Comparison of ENCODE assay signal across 11 cellular contexts in the genomic region with DNA sequence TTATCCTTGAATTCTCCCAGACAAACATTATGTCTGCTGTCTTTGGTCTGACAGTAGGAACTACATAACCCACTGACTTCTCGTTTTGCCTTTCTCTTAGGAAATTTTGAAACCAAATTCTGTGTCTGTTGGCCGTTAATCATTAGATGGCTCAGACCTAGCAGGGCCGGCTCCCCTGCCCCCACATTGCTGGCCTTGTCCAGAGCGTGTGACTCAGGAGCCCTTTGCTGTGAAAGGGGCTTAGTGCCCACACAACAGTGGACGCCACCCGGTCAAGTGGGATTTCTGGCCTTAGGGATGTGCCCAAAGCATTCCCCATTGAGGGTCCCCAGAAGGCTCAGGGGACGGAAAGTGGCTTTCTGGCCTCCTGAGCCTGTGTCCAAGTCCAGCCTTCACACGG.
DNase-seq lines count a peak whose midpoint lies in the region; ATAC-seq and TF ChIP-seq lines count a peak whose summit lies in the region.
"Had no signal": no experiment of that assay in that cellular context is flagged by ENCODE, and none has a peak within 500 bp of the region (broad histone marks: within the 10 kb centered on the region; RNA-seq: fewer than 3 reads in every experiment).

No MANE protein-coding gene starts in this region.

- no peak overlapping the region for H3K9ac ChIP-seq in liver (ENCODE audit: low read depth in 1 of 2, low read length in 2 of 2)
- H3K9ac ChIP-seq: parathyroid adenoma had no signal

- H3K27me3 ChIP-seq in left ventricle myocardium inferior (ENCODE audit: low read depth) (no peaks in the 10 kb centered on the region), WERI-Rb-1 (ENCODE audit: insufficient read depth, low read depth, severe bottlenecking) (no peaks in the 10 kb centered on the region), liver (ENCODE audit: control insufficient read depth in 4 of 4, insufficient read depth in 4 of 4, low read length in 3 of 4) (no peaks in the 10 kb centered on the region), upper lobe of right lung (no peaks in the 10 kb centered on the region)

- peaks cover 79% of the 10 kb centered on the region for H3K4me1 ChIP-seq in left ventricle myocardium inferior
- H3K4me1 ChIP-seq in liver (ENCODE audit: control insufficient read depth in 4 of 4, insufficient read depth in 4 of 4, low read length in 3 of 4) = peaks cover 14 to 51% (median 40%) of the 10 kb centered on the region in 4 donors
- H3K4me1 ChIP-seq in upper lobe of right lung = peaks cover 26% of the 10 kb centered on the region
- H3K4me1 ChIP-seq: Caco-2, parathyroid adenoma had no signal

- peaks cover 4% of the 10 kb centered on the region for H3K9me3 ChIP-seq in left ventricle myocardium inferior (replicated peaks)
- H3K9me3 ChIP-seq in WERI-Rb-1 (ENCODE audit: severe bottlenecking) = peaks cover 3% of the 10 kb centered on the region
- no peaks in the 10 kb centered on the region for H3K9me3 ChIP-seq in liver (ENCODE audit: control insufficient read depth in 4 of 4, low read length in 3 of 4)
- no peaks in the 10 kb centered on the region for H3K9me3 ChIP-seq in upper lobe of right lung
- H3K9me3 ChIP-seq: Caco-2 had no signal

- intact Hi-C loops in left cardiac atrium (cut with DNase I) (loop anchor here (10.0 kb wide), 6 partner anchors 368 to 768 kb away; no protein-coding TSS in a partner anchor), left ventricle myocardium inferior (cut with micrococcal nuclease) (loop anchor here (5.0 to 10.0 kb wide), 3 partner anchors 106 to 738 kb away; no protein-coding TSS in a partner anchor), upper lobe of right lung (cut with DNase I) (loop anchor here (10.0 kb wide), 1 partner anchor 268 kb away; no protein-coding TSS in a partner anchor)

- H3K27ac ChIP-seq in left ventricle myocardium inferior (replicated peaks) (no peak overlapping the region), WERI-Rb-1 (peak overlapping the region; percentile 24; the same call in 1 of the 2 replicates), liver (ENCODE audit: low read depth in 1 of 2, low read length in 2 of 2) (peak overlapping the region; percentile 22 to 53), upper lobe of right lung (no peak overlapping the region)
- H3K27ac ChIP-seq: parathyroid adenoma had no signal

- TF ChIP-seq RAD21 in liver (IDR thresholded peaks at IDR 0.05) = no peak

- H3K4me3 ChIP-seq in left ventricle myocardium inferior = no peak overlapping the region
- H3K4me3 ChIP-seq in WERI-Rb-1 (ENCODE audit: low read depth, low read length) = no peak overlapping the region
- H3K4me3 ChIP-seq in liver (ENCODE audit: low read depth in 1 of 3, low read length in 3 of 3) = no peak overlapping the region
- H3K4me3 ChIP-seq in upper lobe of right lung = no peak overlapping the region

- peaks cover 4% of the 10 kb centered on the region for H3K36me3 ChIP-seq in left ventricle myocardium inferior
- H3K36me3 ChIP-seq in WERI-Rb-1 = peaks cover 8% of the 10 kb centered on the region
- peaks cover 0 to 4% (median 1%) of the 10 kb centered on the region in 4 donors for H3K36me3 ChIP-seq in liver (ENCODE audit: control insufficient read depth in 4 of 4, insufficient read depth in 3 of 4, low read depth in 1 of 4, low read length in 3 of 4)
- no peaks in the 10 kb centered on the region for H3K36me3 ChIP-seq in upper lobe of right lung

- 30% methylated on average over 8 of the region's 8 CpGs for WGBS in liver

- ATAC-seq in left cardiac atrium (no peak), upper lobe of right lung (no peak)

- TF ChIP-seq CTCF in left ventricle myocardium inferior (IDR thresholded peaks at IDR 0.05; ENCODE audit: borderline replicate concordance) (no peak), WERI-Rb-1 (IDR thresholded peaks at IDR 0.05; ENCODE audit: low read depth, low read length) (no peak), liver (IDR thresholded peaks at IDR 0.05; ENCODE audit: low read depth, low read length, missing input control) (no peak), upper lobe of right lung (IDR thresholded peaks at IDR 0.05) (no peak)

- peak; percentile 48 for DNase-seq in left cardiac atrium
- no peak for DNase-seq in left ventricle myocardium inferior
- no peak for DNase-seq in WERI-Rb-1
- peak; percentile 63 for DNase-seq in upper lobe of right lung
- no peak for DNase-seq in NCI-H1105 treated with DMSO at 0.1 percent for 48 hours (lab: John Stamatoyannopoulos, UW)
- DNase-seq in NCI-H2196 treated with DMSO at 0.1 percent for 48 hours (lab: John Stamatoyannopoulos, UW; ENCODE audit: unreplicated experiment) = no peak
- DNase-seq in NCI-H82 treated with DMSO at 0.1 percent for 48 hours (lab: John Stamatoyannopoulos, UW; ENCODE audit: unreplicated experiment) = no peak
- DNase-seq: amniotic stem cell had no signal

TF ChIP-seq in liver, 16 proteins besides CTCF, POLR2A, EP300 and RAD21:
- TF ChIP-seq EGR1 (IDR thresholded peaks at IDR 0.05; ENCODE audit: low read depth in 2 of 2) = no peak
- TF ChIP-seq YY1 (IDR thresholded peaks at IDR 0.05) = no peak
- peak; percentile 29 for TF ChIP-seq SP1 (IDR thresholded peaks at IDR 0.05)
- TF ChIP-seq RXRA (IDR thresholded peaks at IDR 0.05) = peak; percentile 14 to 24
- TF ChIP-seq JUND (IDR thresholded peaks at IDR 0.05) = no peak
- no peak for TF ChIP-seq FOXA2 (IDR thresholded peaks at IDR 0.05)
- no peak for TF ChIP-seq FOXA1 (IDR thresholded peaks at IDR 0.05)
- TF ChIP-seq TAF1 (conservative IDR thresholded peaks at IDR 0.05) = no peak
- no peak for TF ChIP-seq NR2F2 (IDR thresholded peaks at IDR 0.05)
- peak in 1 of 2 donors; percentile 18 for TF ChIP-seq HNF4A (conservative IDR thresholded peaks at IDR 0.05)
- TF ChIP-seq, protein P1, sequence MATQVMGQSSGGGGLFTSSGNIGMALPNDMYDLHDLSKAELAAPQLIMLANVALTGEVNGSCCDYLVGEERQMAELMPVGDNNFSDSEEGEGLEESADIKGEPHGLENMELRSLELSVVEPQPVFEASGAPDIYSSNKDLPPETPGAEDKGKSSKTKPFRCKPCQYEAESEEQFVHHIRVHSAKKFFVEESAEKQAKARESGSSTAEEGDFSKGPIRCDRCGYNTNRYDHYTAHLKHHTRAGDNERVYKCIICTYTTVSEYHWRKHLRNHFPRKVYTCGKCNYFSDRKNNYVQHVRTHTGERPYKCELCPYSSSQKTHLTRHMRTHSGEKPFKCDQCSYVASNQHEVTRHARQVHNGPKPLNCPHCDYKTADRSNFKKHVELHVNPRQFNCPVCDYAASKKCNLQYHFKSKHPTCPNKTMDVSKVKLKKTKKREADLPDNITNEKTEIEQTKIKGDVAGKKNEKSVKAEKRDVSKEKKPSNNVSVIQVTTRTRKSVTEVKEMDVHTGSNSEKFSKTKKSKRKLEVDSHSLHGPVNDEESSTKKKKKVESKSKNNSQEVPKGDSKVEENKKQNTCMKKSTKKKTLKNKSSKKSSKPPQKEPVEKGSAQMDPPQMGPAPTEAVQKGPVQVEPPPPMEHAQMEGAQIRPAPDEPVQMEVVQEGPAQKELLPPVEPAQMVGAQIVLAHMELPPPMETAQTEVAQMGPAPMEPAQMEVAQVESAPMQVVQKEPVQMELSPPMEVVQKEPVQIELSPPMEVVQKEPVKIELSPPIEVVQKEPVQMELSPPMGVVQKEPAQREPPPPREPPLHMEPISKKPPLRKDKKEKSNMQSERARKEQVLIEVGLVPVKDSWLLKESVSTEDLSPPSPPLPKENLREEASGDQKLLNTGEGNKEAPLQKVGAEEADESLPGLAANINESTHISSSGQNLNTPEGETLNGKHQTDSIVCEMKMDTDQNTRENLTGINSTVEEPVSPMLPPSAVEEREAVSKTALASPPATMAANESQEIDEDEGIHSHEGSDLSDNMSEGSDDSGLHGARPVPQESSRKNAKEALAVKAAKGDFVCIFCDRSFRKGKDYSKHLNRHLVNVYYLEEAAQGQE (IDR thresholded peaks at IDR 0.05) = no peak
- TF ChIP-seq, protein P2, sequence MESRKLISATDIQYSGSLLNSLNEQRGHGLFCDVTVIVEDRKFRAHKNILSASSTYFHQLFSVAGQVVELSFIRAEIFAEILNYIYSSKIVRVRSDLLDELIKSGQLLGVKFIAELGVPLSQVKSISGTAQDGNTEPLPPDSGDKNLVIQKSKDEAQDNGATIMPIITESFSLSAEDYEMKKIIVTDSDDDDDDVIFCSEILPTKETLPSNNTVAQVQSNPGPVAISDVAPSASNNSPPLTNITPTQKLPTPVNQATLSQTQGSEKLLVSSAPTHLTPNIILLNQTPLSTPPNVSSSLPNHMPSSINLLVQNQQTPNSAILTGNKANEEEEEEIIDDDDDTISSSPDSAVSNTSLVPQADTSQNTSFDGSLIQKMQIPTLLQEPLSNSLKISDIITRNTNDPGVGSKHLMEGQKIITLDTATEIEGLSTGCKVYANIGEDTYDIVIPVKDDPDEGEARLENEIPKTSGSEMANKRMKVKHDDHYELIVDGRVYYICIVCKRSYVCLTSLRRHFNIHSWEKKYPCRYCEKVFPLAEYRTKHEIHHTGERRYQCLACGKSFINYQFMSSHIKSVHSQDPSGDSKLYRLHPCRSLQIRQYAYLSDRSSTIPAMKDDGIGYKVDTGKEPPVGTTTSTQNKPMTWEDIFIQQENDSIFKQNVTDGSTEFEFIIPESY (IDR thresholded peaks at IDR 0.05) = no peak
- TF ChIP-seq, protein P3, sequence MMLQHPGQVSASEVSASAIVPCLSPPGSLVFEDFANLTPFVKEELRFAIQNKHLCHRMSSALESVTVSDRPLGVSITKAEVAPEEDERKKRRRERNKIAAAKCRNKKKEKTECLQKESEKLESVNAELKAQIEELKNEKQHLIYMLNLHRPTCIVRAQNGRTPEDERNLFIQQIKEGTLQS (IDR thresholded peaks at IDR 0.05) = no peak
- TF ChIP-seq, protein P4, sequence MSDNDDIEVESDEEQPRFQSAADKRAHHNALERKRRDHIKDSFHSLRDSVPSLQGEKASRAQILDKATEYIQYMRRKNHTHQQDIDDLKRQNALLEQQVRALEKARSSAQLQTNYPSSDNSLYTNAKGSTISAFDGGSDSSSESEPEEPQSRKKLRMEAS (IDR thresholded peaks at IDR 0.05) = no peak
- peak; percentile 8 for TF ChIP-seq HNF4G (IDR thresholded peaks at IDR 0.05)
- no peak for TF ChIP-seq GABPA (IDR thresholded peaks at IDR 0.05 in 1 of 2, conservative IDR thresholded peaks at IDR 0.05 in 1 of 2)

Comparison
In these comparisons a context has a peak if more than half of its experiments do, and no peak if none do; other contexts are left out.
1. DNase-seq: peak in left cardiac atrium (single experiment) and upper lobe of right lung (single experiment); none in left ventricle myocardium inferior (single experiment), WERI-Rb-1 (single experiment), NCI-H1105 treated with DMSO at 0.1 percent for 48 hours (single experiment), NCI-H2196 treated with DMSO at 0.1 percent for 48 hours (single experiment) and NCI-H82 treated with DMSO at 0.1 percent for 48 hours (single experiment).
2. H3K27ac ChIP-seq: peak in WERI-Rb-1 (single experiment) and liver (2 of 2); none in left ventricle myocardium inferior (single experiment) and upper lobe of right lung (single experiment).